Comparison of ENCODE assay signal across 13 cellular contexts in the genomic region with DNA sequence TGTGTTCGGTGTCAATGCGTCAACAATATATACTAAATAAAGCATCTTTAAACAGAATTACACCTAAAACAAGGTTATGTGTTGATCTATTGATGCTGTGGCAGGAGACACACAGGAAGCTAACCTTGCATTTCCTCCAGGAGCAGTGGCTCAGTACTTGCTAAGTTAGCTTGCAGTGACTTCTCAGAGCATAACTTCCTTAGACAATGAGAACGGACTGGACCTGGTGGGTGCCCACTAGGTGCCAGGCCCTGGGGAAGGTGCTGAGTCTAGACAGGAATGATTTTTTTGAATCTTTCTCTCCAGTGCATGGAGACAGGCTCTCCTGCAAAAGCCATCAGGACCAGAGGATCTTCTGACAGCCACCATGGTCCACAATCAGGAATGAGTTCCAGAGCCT.
"Had no signal": no experiment of that assay in that cellular context is flagged by ENCODE, and none has a peak within 500 bp of the region (broad histone marks: within the 10 kb centered on the region; RNA-seq: fewer than 3 reads in every experiment).

No MANE protein-coding gene starts in this region.

- H3K36me3 ChIP-seq: brain microvascular endothelial cell, suprapubic skin had no signal

- H3K4me3 Mint-ChIP-seq: activated CD4-positive, alpha-beta T cell treated with anti-CD3 and anti-CD28 coated beads, Interleukin-2, amount 10 ng/mL, durations not matched to agents 24 days and 14 days; activated naive CD8-positive, alpha-beta T cell treated with anti-CD3 and anti-CD28 coated beads, Interleukin-2, amount 10 ng/mL, durations not matched to agents 7 days and 5 days; memory B cell; naive thymus-derived CD8-positive, alpha-beta T cell; stimulated activated naive CD8-positive, alpha-beta T cell treated with anti-CD3 and anti-CD28 coated beads, Interleukin-15, Interleukin-2, amounts not matched to agents 100 ng/mL and 50 ng/mL, for 24 hours had no signal

- H3K27ac ChIP-seq: brain microvascular endothelial cell, hepatocyte, suprapubic skin had no signal

- H3K4me3 ChIP-seq: hepatocyte, suprapubic skin had no signal

- DNase-seq: activated CD4-positive, alpha-beta T cell treated with anti-CD3 and anti-CD28 coated beads, Interleukin-2, amount 10 ng/mL, durations not matched to agents 24 days and 14 days; activated CD4-positive, CD25-positive, alpha-beta regulatory T cell; activated naive CD4-positive, alpha-beta T cell; activated naive CD8-positive, alpha-beta T cell treated with anti-CD3 and anti-CD28 coated beads, Interleukin-2, amount 10 ng/mL, durations not matched to agents 7 days and 5 days; activated T-cell treated with anti-CD3 and anti-CD28 coated beads for 4 hours; islet precursor cell; naive thymus-derived CD8-positive, alpha-beta T cell; T-helper 2 cell had no signal

- H3K36me3 Mint-ChIP-seq: activated naive CD8-positive, alpha-beta T cell treated with anti-CD3 and anti-CD28 coated beads, Interleukin-2, amount 10 ng/mL, durations not matched to agents 7 days and 5 days; memory B cell; naive thymus-derived CD8-positive, alpha-beta T cell had no signal

- H3K27me3 Mint-ChIP-seq: activated naive CD8-positive, alpha-beta T cell treated with anti-CD3 and anti-CD28 coated beads, Interleukin-2, amount 10 ng/mL, durations not matched to agents 7 days and 5 days; naive thymus-derived CD8-positive, alpha-beta T cell; stimulated activated naive CD8-positive, alpha-beta T cell treated with anti-CD3 and anti-CD28 coated beads, Interleukin-15, Interleukin-2, amounts not matched to agents 100 ng/mL and 50 ng/mL, for 24 hours had no signal

- H3K9me3 Mint-ChIP-seq: activated CD4-positive, alpha-beta T cell treated with anti-CD3 and anti-CD28 coated beads, Interleukin-2, amount 10 ng/mL, durations not matched to agents 24 days and 14 days; activated naive CD8-positive, alpha-beta T cell treated with anti-CD3 and anti-CD28 coated beads, Interleukin-2, amount 10 ng/mL, durations not matched to agents 7 days and 5 days; memory B cell; naive thymus-derived CD8-positive, alpha-beta T cell; stimulated activated naive CD8-positive, alpha-beta T cell treated with anti-CD3 and anti-CD28 coated beads, Interleukin-15, Interleukin-2, amounts not matched to agents 100 ng/mL and 50 ng/mL, for 24 hours had no signal

- H3K9me3 ChIP-seq: suprapubic skin had no signal

- H3K27me3 ChIP-seq: brain microvascular endothelial cell, hepatocyte, suprapubic skin had no signal

- H3K27ac Mint-ChIP-seq: activated CD4-positive, alpha-beta T cell treated with anti-CD3 and anti-CD28 coated beads, Interleukin-2, amount 10 ng/mL, durations not matched to agents 24 days and 14 days; activated naive CD8-positive, alpha-beta T cell treated with anti-CD3 and anti-CD28 coated beads, Interleukin-2, amount 10 ng/mL, durations not matched to agents 7 days and 5 days; memory B cell; stimulated activated naive CD8-positive, alpha-beta T cell treated with anti-CD3 and anti-CD28 coated beads, Interleukin-15, Interleukin-2, amounts not matched to agents 100 ng/mL and 50 ng/mL, for 24 hours had no signal
